1 cellular context compared by ENCODE assay signal in the genomic region with DNA sequence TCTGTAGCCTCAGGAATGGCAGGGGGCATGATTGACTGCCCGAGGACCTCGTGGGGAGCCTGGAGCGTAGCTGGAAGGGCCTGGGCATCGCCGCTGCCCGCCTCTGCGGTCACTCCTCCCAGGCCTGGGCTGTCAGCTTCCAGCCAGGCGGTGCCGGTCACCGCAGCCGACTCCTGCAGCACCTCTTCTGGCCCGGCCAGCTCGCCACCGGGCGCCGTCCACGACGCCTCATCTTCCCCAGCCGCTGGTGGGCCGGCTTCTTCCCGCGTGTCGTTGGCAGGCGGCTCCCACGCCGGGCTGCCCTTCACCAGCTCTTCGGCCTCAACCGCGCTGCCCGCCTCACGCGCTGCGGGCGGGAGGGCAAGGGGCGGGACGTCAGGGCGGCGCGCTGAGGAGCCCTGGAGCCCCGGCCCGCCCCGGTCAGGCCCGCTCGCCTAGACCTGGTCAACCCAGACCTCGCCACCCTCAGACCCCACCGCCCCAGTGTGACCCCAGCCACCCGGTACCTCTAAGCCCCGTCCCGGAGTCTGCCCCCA.
A peak's percentile ranks its signal among the peaks of the same experiment; 100 is the strongest.
TF ChIP-seq lines count a peak whose summit lies in the region.

No MANE protein-coding gene starts in this region.

TF ChIP-seq in HepG2, 621 proteins besides CTCF, POLR2A, EP300 and RAD21 (continued from another document and continues in another):
- TF ChIP-seq, protein P1, sequence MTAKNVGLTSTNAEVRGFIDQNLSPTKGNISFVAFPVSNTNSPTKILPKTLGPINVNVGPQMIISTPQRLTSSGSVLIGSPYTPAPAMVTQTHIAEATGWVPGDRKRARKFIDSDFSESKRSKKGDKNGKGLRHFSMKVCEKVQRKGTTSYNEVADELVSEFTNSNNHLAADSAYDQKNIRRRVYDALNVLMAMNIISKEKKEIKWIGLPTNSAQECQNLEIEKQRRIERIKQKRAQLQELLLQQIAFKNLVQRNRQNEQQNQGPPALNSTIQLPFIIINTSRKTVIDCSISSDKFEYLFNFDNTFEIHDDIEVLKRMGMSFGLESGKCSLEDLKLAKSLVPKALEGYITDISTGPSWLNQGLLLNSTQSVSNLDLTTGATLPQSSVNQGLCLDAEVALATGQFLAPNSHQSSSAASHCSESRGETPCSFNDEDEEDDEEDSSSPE (CRISPR knock-in tag; IDR thresholded peaks at IDR 0.05): peak; percentile 38; the same call in 1 of the 2 replicates
- TF ChIP-seq ZNF484 (CRISPR knock-in tag; IDR thresholded peaks at IDR 0.05; ENCODE audit: borderline replicate concordance, low read depth) (no peak), ATF1 (CRISPR knock-in tag; IDR thresholded peaks at IDR 0.05) (no peak), SRSF4 (IDR thresholded peaks at IDR 0.05; ENCODE audit: low read depth, low read length, poor library complexity, severe bottlenecking) (no peak), ZNF616 (CRISPR knock-in tag; IDR thresholded peaks at IDR 0.05; ENCODE audit: low read depth) (no peak; the same call in 1 of the 2 replicates), PAF1 (CRISPR knock-in tag; IDR thresholded peaks at IDR 0.05) (no peak), ZNF563 (CRISPR knock-in tag; IDR thresholded peaks at IDR 0.05) (peak; percentile 72; the same call in 1 of the 2 replicates), ATM (IDR thresholded peaks at IDR 0.05; ENCODE audit: borderline replicate concordance) (no peak), PITX1 (CRISPR knock-in tag; IDR thresholded peaks at IDR 0.05) (no peak), AKAP8 (CRISPR knock-in tag; IDR thresholded peaks at IDR 0.05) (no peak), PPARG (CRISPR knock-in tag; conservative IDR thresholded peaks at IDR 0.05) (no peak), RFXAP (CRISPR knock-in tag; IDR thresholded peaks at IDR 0.05; ENCODE audit: borderline replicate concordance) (no peak), SMARCC2 (IDR thresholded peaks at IDR 0.05) (no peak), ZNF788 (CRISPR knock-in tag; IDR thresholded peaks at IDR 0.05; ENCODE audit: borderline replicate concordance) (no peak), PHF8 (CRISPR knock-in tag; IDR thresholded peaks at IDR 0.05) (no peak), MED13 (CRISPR knock-in tag; IDR thresholded peaks at IDR 0.05) (no peak), DNMT1 (CRISPR knock-in tag; IDR thresholded peaks at IDR 0.05) (no peak), SIN3A (IDR thresholded peaks at IDR 0.05; ENCODE audit: borderline replicate concordance, low read depth, low read length) (no peak), ZNF180 (CRISPR knock-in tag; IDR thresholded peaks at IDR 0.05; ENCODE audit: borderline replicate concordance, low read depth) (no peak), ZBTB1 (CRISPR knock-in tag; IDR thresholded peaks at IDR 0.05; ENCODE audit: borderline replicate concordance) (no peak), ZFX (CRISPR knock-in tag; IDR thresholded peaks at IDR 0.05; ENCODE audit: low read depth) (peak; percentile 27; the same call in 1 of the 2 replicates)
- TF ChIP-seq, protein P2, sequence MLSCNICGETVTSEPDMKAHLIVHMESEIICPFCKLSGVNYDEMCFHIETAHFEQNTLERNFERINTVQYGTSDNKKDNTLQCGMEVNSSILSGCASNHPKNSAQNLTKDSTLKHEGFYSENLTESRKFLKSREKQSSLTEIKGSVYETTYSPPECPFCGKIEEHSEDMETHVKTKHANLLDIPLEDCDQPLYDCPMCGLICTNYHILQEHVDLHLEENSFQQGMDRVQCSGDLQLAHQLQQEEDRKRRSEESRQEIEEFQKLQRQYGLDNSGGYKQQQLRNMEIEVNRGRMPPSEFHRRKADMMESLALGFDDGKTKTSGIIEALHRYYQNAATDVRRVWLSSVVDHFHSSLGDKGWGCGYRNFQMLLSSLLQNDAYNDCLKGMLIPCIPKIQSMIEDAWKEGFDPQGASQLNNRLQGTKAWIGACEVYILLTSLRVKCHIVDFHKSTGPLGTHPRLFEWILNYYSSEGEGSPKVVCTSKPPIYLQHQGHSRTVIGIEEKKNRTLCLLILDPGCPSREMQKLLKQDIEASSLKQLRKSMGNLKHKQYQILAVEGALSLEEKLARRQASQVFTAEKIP (CRISPR knock-in tag; IDR thresholded peaks at IDR 0.05; ENCODE audit: borderline replicate concordance): no peak
- TF ChIP-seq, protein P3, sequence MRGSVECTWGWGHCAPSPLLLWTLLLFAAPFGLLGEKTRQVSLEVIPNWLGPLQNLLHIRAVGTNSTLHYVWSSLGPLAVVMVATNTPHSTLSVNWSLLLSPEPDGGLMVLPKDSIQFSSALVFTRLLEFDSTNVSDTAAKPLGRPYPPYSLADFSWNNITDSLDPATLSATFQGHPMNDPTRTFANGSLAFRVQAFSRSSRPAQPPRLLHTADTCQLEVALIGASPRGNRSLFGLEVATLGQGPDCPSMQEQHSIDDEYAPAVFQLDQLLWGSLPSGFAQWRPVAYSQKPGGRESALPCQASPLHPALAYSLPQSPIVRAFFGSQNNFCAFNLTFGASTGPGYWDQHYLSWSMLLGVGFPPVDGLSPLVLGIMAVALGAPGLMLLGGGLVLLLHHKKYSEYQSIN (CRISPR knock-in tag; IDR thresholded peaks at IDR 0.05; ENCODE audit: borderline replicate concordance): no peak
- TF ChIP-seq, protein P4, sequence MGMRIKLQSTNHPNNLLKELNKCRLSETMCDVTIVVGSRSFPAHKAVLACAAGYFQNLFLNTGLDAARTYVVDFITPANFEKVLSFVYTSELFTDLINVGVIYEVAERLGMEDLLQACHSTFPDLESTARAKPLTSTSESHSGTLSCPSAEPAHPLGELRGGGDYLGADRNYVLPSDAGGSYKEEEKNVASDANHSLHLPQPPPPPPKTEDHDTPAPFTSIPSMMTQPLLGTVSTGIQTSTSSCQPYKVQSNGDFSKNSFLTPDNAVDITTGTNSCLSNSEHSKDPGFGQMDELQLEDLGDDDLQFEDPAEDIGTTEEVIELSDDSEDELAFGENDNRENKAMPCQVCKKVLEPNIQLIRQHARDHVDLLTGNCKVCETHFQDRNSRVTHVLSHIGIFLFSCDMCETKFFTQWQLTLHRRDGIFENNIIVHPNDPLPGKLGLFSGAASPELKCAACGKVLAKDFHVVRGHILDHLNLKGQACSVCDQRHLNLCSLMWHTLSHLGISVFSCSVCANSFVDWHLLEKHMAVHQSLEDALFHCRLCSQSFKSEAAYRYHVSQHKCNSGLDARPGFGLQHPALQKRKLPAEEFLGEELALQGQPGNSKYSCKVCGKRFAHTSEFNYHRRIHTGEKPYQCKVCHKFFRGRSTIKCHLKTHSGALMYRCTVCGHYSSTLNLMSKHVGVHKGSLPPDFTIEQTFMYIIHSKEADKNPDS (CRISPR knock-in tag; IDR thresholded peaks at IDR 0.05): no peak
- TF ChIP-seq, protein P5, sequence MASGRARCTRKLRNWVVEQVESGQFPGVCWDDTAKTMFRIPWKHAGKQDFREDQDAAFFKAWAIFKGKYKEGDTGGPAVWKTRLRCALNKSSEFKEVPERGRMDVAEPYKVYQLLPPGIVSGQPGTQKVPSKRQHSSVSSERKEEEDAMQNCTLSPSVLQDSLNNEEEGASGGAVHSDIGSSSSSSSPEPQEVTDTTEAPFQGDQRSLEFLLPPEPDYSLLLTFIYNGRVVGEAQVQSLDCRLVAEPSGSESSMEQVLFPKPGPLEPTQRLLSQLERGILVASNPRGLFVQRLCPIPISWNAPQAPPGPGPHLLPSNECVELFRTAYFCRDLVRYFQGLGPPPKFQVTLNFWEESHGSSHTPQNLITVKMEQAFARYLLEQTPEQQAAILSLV (CRISPR knock-in tag; IDR thresholded peaks at IDR 0.05; ENCODE audit: borderline replicate concordance): 0 out of 2 replicates have a peak, but pooled peaks have one; percentile 24
- TF ChIP-seq, protein P6, sequence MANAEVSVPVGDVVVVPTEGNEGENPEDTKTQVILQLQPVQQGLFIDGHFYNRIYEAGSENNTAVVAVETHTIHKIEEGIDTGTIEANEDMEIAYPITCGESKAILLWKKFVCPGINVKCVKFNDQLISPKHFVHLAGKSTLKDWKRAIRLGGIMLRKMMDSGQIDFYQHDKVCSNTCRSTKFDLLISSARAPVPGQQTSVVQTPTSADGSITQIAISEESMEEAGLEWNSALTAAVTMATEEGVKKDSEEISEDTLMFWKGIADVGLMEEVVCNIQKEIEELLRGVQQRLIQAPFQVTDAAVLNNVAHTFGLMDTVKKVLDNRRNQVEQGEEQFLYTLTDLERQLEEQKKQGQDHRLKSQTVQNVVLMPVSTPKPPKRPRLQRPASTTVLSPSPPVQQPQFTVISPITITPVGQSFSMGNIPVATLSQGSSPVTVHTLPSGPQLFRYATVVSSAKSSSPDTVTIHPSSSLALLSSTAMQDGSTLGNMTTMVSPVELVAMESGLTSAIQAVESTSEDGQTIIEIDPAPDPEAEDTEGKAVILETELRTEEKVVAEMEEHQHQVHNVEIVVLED (CRISPR knock-in tag; IDR thresholded peaks at IDR 0.05; ENCODE audit: borderline replicate concordance): peak; percentile 23; the same call in 1 of the 2 replicates
- TF ChIP-seq, protein P7, sequence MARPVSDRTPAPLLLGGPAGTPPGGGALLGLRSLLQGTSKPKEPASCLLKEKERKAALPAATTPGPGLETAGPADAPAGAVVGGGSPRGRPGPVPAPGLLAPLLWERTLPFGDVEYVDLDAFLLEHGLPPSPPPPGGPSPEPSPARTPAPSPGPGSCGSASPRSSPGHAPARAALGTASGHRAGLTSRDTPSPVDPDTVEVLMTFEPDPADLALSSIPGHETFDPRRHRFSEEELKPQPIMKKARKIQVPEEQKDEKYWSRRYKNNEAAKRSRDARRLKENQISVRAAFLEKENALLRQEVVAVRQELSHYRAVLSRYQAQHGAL (CRISPR knock-in tag; IDR thresholded peaks at IDR 0.05; ENCODE audit: not compliant biosample characterization): no peak
- TF ChIP-seq, protein P8, sequence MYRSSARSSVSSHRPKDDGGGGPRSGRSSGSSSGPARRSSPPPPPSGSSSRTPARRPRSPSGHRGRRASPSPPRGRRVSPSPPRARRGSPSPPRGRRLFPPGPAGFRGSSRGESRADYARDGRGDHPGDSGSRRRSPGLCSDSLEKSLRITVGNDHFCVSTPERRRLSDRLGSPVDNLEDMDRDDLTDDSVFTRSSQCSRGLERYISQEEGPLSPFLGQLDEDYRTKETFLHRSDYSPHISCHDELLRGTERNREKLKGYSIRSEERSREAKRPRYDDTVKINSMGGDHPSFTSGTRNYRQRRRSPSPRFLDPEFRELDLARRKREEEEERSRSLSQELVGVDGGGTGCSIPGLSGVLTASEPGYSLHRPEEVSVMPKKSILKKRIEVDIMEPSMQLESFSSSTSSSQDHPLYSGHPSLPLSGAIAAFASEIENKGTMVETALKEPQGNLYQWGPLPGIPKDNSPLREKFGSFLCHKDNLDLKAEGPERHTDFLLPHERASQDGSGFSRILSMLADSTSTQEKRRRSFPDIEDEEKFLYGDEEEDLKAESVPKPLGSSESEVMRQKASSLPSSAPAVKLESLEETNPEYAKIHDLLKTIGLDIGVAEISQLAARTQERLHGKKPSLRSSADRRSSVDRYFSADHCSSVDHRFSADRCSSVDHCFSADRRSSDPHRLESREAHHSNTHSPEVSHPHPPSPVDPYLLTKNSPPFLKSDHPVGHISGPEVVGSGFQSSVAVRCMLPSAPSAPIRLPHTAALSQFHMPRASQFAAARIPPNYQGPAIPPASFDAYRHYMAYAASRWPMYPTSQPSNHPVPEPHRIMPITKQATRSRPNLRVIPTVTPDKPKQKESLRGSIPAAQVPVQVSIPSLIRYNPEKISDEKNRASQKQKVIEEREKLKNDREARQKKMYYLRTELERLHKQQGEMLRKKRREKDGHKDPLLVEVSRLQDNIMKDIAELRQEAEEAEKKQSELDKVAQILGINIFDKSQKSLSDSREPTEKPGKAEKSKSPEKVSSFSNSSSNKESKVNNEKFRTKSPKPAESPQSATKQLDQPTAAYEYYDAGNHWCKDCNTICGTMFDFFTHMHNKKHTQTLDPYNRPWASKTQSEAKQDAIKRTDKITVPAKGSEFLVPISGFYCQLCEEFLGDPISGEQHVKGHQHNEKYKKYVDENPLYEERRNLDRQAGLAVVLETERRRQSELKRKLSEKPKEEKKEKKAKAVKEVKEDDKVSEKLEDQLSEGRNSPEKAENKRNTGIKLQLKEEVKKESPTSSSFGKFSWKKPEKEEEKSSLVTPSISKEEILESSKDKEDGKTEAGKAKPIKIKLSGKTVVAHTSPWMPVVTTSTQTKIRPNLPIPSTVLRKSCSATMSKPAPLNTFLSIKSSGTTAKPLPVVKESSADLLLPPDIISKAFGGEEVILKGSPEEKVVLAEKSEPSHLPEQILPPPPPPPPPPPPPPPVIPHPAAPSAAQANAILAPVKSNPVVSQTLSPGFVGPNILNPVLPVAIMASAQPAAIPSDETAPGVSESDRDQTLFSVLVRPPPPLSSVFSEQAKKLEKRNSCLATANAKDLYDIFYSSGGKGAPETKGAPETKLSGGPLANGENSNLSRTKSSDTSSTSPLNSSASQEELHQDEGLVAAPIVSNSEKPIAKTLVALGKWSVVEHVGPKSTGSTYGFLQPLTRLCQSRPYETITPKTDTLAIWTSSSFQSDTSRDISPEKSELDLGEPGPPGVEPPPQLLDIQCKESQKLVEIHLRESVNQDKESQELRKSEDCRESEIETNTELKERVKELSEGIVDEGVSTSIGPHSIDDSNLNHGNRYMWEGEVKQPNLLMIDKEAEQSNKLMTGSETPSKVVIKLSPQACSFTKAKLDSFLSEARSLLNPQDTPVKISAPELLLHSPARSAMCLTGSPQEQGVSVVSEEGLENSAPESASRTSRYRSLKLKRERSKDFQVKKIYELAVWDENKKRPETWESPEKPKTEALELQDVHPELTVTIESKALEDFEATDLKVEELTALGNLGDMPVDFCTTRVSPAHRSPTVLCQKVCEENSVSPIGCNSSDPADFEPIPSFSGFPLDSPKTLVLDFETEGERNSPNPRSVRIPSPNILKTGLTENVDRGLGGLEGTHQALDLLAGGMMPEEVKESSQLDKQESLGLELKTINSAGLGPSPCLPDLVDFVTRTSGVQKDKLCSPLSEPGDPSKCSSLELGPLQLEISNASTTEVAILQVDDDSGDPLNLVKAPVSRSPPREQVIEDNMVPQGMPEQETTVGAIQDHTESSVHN (CRISPR knock-in tag; IDR thresholded peaks at IDR 0.05): no peak
- TF ChIP-seq, protein P9, sequence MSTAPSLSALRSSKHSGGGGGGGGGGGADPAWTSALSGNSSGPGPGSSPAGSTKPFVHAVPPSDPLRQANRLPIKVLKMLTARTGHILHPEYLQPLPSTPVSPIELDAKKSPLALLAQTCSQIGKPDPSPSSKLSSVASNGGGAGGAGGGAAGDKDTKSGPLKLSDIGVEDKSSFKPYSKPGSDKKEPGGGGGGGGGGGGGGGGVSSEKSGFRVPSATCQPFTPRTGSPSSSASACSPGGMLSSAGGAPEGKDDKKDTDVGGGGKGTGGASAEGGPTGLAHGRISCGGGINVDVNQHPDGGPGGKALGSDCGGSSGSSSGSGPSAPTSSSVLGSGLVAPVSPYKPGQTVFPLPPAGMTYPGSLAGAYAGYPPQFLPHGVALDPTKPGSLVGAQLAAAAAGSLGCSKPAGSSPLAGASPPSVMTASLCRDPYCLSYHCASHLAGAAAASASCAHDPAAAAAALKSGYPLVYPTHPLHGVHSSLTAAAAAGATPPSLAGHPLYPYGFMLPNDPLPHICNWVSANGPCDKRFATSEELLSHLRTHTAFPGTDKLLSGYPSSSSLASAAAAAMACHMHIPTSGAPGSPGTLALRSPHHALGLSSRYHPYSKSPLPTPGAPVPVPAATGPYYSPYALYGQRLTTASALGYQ (CRISPR knock-in tag; IDR thresholded peaks at IDR 0.05): no peak
- TF ChIP-seq, protein P10, sequence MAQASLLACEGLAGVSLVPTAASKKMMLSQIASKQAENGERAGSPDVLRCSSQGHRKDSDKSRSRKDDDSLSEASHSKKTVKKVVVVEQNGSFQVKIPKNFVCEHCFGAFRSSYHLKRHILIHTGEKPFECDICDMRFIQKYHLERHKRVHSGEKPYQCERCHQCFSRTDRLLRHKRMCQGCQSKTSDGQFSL (CRISPR knock-in tag; IDR thresholded peaks at IDR 0.05): no peak
